ENCODE assay signal across 13 cellular contexts in the genomic region with DNA sequence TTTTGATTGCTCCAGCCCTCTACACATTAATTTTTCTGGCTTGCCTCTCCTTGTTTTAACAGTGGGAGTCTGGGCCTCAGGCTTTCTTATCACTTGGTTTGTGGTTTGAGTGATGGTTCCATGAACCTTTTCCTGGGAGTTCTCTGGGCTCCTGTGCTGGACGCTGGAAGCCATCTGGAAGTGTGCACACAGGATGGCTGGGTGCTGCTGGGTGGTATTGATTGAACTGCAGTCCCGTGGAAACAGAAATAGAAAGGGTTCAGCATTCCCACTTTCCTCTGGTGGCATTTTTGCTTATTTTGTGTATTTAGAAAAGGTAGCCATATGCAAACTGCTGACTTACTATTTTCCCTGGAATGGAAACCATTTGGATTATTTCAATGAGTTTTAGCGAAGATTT. TPM values are rescaled to one million over a fixed set of nuclear protein-coding genes. Genes with fewer than 3 reads are reported as not detected.
DNase-seq lines count a peak whose midpoint lies in the region; ATAC-seq, FAIRE-seq and TF ChIP-seq lines count a peak whose summit lies in the region.
"Had no signal": no experiment of that assay in that cellular context is flagged by ENCODE, and none has a peak within 500 bp of the region (broad histone marks: within the 10 kb centered on the region; RNA-seq: fewer than 3 reads in every experiment).

No MANE protein-coding gene starts in this region.

- ATAC-seq in left lung: no peak
- ATAC-seq in HG03439 (IDR thresholded peaks at IDR 0.05; ENCODE audit: unreplicated experiment): no peak
- ATAC-seq in HG03469 (IDR thresholded peaks at IDR 0.05; ENCODE audit: unreplicated experiment): no peak
- ATAC-seq: activated CD8-positive, alpha-beta memory T cell treated with anti-CD3 and anti-CD28 coated beads, Interleukin-2, amount 10 ng/mL, durations not matched to agents 7 days and 5 days had no signal

- H3K36me3 ChIP-seq in ascending aorta: no peaks in the 10 kb centered on the region
- H3K36me3 ChIP-seq in left lung: no peaks in the 10 kb centered on the region
- H3K36me3 ChIP-seq in spleen: no peaks in the 10 kb centered on the region

- TF ChIP-seq POLR2A in H54 (IDR thresholded peaks at IDR 0.05; ENCODE audit: low read depth, low read length): no peak
- no peak for TF ChIP-seq POLR2A in spleen (IDR thresholded peaks at IDR 0.05)

- no peak for TF ChIP-seq CTCF in ascending aorta (IDR thresholded peaks at IDR 0.05)
- TF ChIP-seq CTCF in left lung (IDR thresholded peaks at IDR 0.05): no peak
- no peak for TF ChIP-seq CTCF in spleen (IDR thresholded peaks at IDR 0.05 in 8 of 11, conservative IDR thresholded peaks at IDR 0.05 in 3 of 11)

- intact Hi-C loops in ascending aorta (cut with DNase I) (no loop called here), left lung (cut with DNase I) (no loop called here), spleen (cut with DNase I; ENCODE audit: low total_unique reads) (no loop called here)

- H3K4me3 ChIP-seq in ascending aorta (no peak overlapping the region), left lung (no peak overlapping the region), spleen (no peak overlapping the region)
- H3K4me3 ChIP-seq: GM12878 had no signal

- WGBS in spleen, 5 donors: 67 to 86% (median 73%) methylated on average over 3 of the region's 3 CpGs

- no peaks in the 10 kb centered on the region for H3K9me3 ChIP-seq in ascending aorta
- no peaks in the 10 kb centered on the region for H3K9me3 ChIP-seq in left lung
- H3K9me3 ChIP-seq in spleen: no peaks in the 10 kb centered on the region

- DNase-seq in H54 (ENCODE audit: insufficient read length, low spot score): no peak
- no peak for DNase-seq in ascending aorta (ENCODE audit: low spot score in 2 of 2)
- DNase-seq in left lung: no peak
- no peak for DNase-seq in spleen
- no peak for DNase-seq in HK-2 (ENCODE audit: unreplicated experiment)
- DNase-seq in RKO (ENCODE audit: low spot score): no peak
- DNase-seq: activated CD8-positive, alpha-beta memory T cell treated with anti-CD3 and anti-CD28 coated beads, Interleukin-2, amount 10 ng/mL, durations not matched to agents 7 days and 5 days; foreskin melanocyte; NCI-H1105; T-helper 9 cell had no signal

- H3K4me1 ChIP-seq in ascending aorta: peaks cover 0 to 34% of the 10 kb centered on the region in 2 donors
- peaks cover 16 to 36% of the 10 kb centered on the region in 2 donors for H3K4me1 ChIP-seq in left lung
- peaks cover 0 to 16% (median 9%) of the 10 kb centered on the region in 6 donors for H3K4me1 ChIP-seq in spleen

- peak overlapping the region; percentile 27 to 48 for H3K27ac ChIP-seq in ascending aorta
- peak overlapping the region; percentile 65 to 76 for H3K27ac ChIP-seq in left lung
- H3K27ac ChIP-seq in spleen: peak overlapping the region in 5 of 8 donors; percentile 16 to 63 (median 41)

- H3K27me3 ChIP-seq in ascending aorta (no peaks in the 10 kb centered on the region), left lung (no peaks in the 10 kb centered on the region), spleen (replicated peaks in 1 of 7) (no peaks in the 10 kb centered on the region)

- peak; percentile 36 for FAIRE-seq in H54 (lab: Jason Lieb, UNC)
- FAIRE-seq: GM12878 had no signal

RNA-seq across cellular contexts. Expression of a gene that starts 25.6 kb away (rescaled TPM):
- total RNA-seq in ascending aorta (27.4 TPM), left lung (10 to 100 TPM; 24.3 to 29.6 TPM), spleen (10 to 100 TPM in 3 of 7 donors, 1 to 10 TPM in 4; 4.2 to 11.9 (median 7.3) TPM)
- polyA plus RNA-seq in spleen: 1 to 10 TPM in 2 of 3 donors, under 1 TPM in 1; 0.83 to 2.3 (median 1.2) TPM
- total RNA-seq: activated CD8-positive, alpha-beta memory T cell treated with anti-CD3 and anti-CD28 coated beads, Interleukin-2, amount 10 ng/mL, durations not matched to agents 7 days and 5 days had no signal
